ENCODE assay signal across 2 cellular contexts in genomic region chr19:43751466-43752220, GRCh38.
TF ChIP-seq lines count a peak whose summit lies in the region.

No MANE protein-coding gene starts in this region.

TF ChIP-seq in A549, 52 proteins besides CTCF, POLR2A, EP300 and RAD21:
- TF ChIP-seq, protein P1, sequence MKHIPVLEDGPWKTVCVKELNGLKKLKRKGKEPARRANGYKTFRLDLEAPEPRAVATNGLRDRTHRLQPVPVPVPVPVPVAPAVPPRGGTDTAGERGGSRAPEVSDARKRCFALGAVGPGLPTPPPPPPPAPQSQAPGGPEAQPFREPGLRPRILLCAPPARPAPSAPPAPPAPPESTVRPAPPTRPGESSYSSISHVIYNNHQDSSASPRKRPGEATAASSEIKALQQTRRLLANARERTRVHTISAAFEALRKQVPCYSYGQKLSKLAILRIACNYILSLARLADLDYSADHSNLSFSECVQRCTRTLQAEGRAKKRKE (CRISPR knock-in tag; IDR thresholded peaks at IDR 0.05; ENCODE audit: low read depth): no peak
- TF ChIP-seq HDAC2 (IDR thresholded peaks at IDR 0.05) (no peak), RCOR1 (IDR thresholded peaks at IDR 0.05; ENCODE audit: low read depth, low read length) (no peak), HES2 (IDR thresholded peaks at IDR 0.05) (no peak), EHF (CRISPR knock-in tag; IDR thresholded peaks at IDR 0.05) (no peak), NFE2L2 (conservative IDR thresholded peaks at IDR 0.05; ENCODE audit: low read length) (no peak), MAZ (IDR thresholded peaks at IDR 0.05; ENCODE audit: borderline replicate concordance, low read depth, low read length) (no peak), NPAS2 (CRISPR knock-in tag; IDR thresholded peaks at IDR 0.05; ENCODE audit: borderline replicate concordance) (no peak), ELK1 (IDR thresholded peaks at IDR 0.05; ENCODE audit: low read depth, low read length) (no peak), ESRRA (IDR thresholded peaks at IDR 0.05; ENCODE audit: borderline replicate concordance, low read length) (no peak), NR3C1 (IDR thresholded peaks at IDR 0.05) (no peak), PHF8 (IDR thresholded peaks at IDR 0.05; ENCODE audit: borderline replicate concordance, low read depth) (no peak), ZC3H11A (IDR thresholded peaks at IDR 0.05) (no peak), ZSCAN20 (CRISPR knock-in tag; IDR thresholded peaks at IDR 0.05) (no peak), HOXA7 (CRISPR knock-in tag; IDR thresholded peaks at IDR 0.05) (no peak), FOXS1 (CRISPR knock-in tag; IDR thresholded peaks at IDR 0.05) (no peak), CBX2 (IDR thresholded peaks at IDR 0.05; ENCODE audit: borderline replicate concordance, low read depth) (no peak), CHD4 (IDR thresholded peaks at IDR 0.05; ENCODE audit: borderline replicate concordance) (no peak), PBX3 (IDR thresholded peaks at IDR 0.05) (no peak)
- TF ChIP-seq, protein P2, sequence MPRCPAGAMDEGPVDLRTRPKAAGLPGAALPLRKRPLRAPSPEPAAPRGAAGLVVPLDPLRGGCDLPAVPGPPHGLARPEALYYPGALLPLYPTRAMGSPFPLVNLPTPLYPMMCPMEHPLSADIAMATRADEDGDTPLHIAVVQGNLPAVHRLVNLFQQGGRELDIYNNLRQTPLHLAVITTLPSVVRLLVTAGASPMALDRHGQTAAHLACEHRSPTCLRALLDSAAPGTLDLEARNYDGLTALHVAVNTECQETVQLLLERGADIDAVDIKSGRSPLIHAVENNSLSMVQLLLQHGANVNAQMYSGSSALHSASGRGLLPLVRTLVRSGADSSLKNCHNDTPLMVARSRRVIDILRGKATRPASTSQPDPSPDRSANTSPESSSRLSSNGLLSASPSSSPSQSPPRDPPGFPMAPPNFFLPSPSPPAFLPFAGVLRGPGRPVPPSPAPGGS (IDR thresholded peaks at IDR 0.05): no peak

TF ChIP-seq in IMR-90, 13 proteins besides CTCF, POLR2A, EP300 and RAD21:
- no peak for TF ChIP-seq NFE2L2 (IDR thresholded peaks at IDR 0.05; ENCODE audit: low read depth, low read length)
- peak; percentile 43; the same call in 1 of the 2 replicates for TF ChIP-seq FOS (IDR thresholded peaks at IDR 0.05; ENCODE audit: low read depth, low read length)
- TF ChIP-seq RCOR1 (IDR thresholded peaks at IDR 0.05; ENCODE audit: insufficient replicate concordance, low read length): no peak
